ENCODE assay signal across 1 cellular context in the genomic region with DNA sequence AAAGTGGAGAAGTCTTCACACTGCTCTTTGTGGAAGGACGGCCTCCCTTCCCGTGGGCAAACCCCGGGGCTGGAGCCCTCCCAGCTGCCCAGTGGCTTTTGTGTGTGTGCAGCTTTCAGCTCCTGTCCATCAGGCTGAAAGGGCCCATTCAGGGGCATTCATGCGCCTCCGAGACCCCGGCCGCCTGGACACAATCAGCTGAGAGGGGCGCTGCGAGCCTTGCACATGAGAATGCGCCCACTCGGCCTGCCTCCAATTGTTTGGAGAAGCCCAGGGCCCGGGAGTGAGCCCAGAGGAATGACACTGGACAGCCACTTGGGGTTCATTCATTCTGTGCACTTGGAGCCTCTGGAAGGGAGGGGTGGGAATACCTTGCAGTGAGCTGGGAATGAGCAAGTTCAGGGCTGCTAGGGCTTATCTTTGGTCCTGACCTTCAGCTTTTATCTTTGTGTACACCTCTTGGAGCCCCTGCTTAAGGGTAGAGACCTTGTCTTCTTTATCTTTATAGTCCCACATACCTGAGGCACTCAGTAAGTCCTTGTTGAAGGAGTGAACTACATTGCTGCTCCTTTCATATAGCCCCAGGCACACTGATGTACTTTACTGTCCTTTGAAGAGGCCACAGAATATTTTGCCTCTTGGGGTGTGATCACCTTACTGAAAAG.
TF ChIP-seq lines count a peak whose summit lies in the region.

No MANE protein-coding gene starts in this region.

TF ChIP-seq in HepG2, 621 proteins besides CTCF, POLR2A, EP300 and RAD21:
- TF ChIP-seq HMG20A (CRISPR knock-in tag; IDR thresholded peaks at IDR 0.05; ENCODE audit: borderline replicate concordance), result no peak
- 0 out of 2 replicates have a peak, but pooled peaks have one; percentile 27 for TF ChIP-seq ZNF543 (CRISPR knock-in tag; IDR thresholded peaks at IDR 0.05)
- 0 out of 2 replicates have a peak, but pooled peaks have one; percentile 23 for TF ChIP-seq NFKB2 (CRISPR knock-in tag; IDR thresholded peaks at IDR 0.05; ENCODE audit: borderline replicate concordance)
- 0 out of 2 replicates have a peak, but pooled peaks have one; percentile 33 for TF ChIP-seq MTA1 (CRISPR knock-in tag; IDR thresholded peaks at IDR 0.05; ENCODE audit: borderline replicate concordance)
